ENCODE assay signal across 29 cellular contexts in genomic region chr13:42484396-42484795, GRCh38.
DNase-seq lines count a peak whose midpoint lies in the region; ATAC-seq and TF ChIP-seq lines count a peak whose summit lies in the region.
"Had no signal": no experiment of that assay in that cellular context is flagged by ENCODE, and none has a peak within 500 bp of the region (broad histone marks: within the 10 kb centered on the region; RNA-seq: fewer than 3 reads in every experiment).

No MANE protein-coding gene starts in this region.

- H4K8ac ChIP-seq in IMR-90 (ENCODE audit: low read depth in 2 of 2, low read length in 2 of 2): no peak overlapping the region

- no peak overlapping the region for H2BK5ac ChIP-seq in IMR-90 (ENCODE audit: low read depth, low read length, poor library complexity, severe bottlenecking)

- no peak overlapping the region for H2BK20ac ChIP-seq in IMR-90 (ENCODE audit: low read depth, low read length)

- no peaks in the 10 kb centered on the region; the same call in 1 of the 2 replicates for H3K4me1 ChIP-seq in IMR-90 (ENCODE audit: control insufficient read depth, insufficient read depth, low read length)
- H3K4me1 ChIP-seq: gastrocnemius medialis, parathyroid adenoma, vagina had no signal

- no peaks in the 10 kb centered on the region; the same call in 1 of the 2 replicates for H3K9me1 ChIP-seq in IMR-90 (ENCODE audit: insufficient read depth, low read length)

- no peak for TF ChIP-seq CTCF in IMR-90 (conservative IDR thresholded peaks at IDR 0.05; ENCODE audit: low read depth, low read length)

- H3K79me1 ChIP-seq in IMR-90 (ENCODE audit: low read depth in 1 of 2, low read length in 2 of 2): no peaks in the 10 kb centered on the region

- no peak overlapping the region for H3K4ac ChIP-seq in IMR-90 (ENCODE audit: low read depth, low read length)

- H3K56ac ChIP-seq in IMR-90 (ENCODE audit: extremely low read depth, insufficient read depth, low read length): no peak overlapping the region

- in situ Hi-C loops in IMR-90 (cut with MboI; ENCODE audit: low sequenced_read_pairs): no loop called here

- dilution Hi-C loops in IMR-90 (cut with HindIII; ENCODE audit: low sequenced_read_pairs, unreplicated experiment): no loop called here

- no peak overlapping the region for H3K9ac ChIP-seq in IMR-90 (ENCODE audit: low read depth, low read length)
- H3K9ac ChIP-seq: parathyroid adenoma had no signal

- H3K4me3 ChIP-seq in IMR-90 (ENCODE audit: insufficient read depth, low read depth, low read length): no peak overlapping the region
- H3K4me3 ChIP-seq: dorsolateral prefrontal cortex, gastrocnemius medialis, thoracic aorta, vagina had no signal

- no peak overlapping the region for H3K27ac ChIP-seq in IMR-90 (ENCODE audit: insufficient read depth, low read length)
- H3K27ac ChIP-seq: C4-2B, dorsolateral prefrontal cortex, gastrocnemius medialis, parathyroid adenoma, thoracic aorta, vagina, WERI-Rb-1 had no signal

- H3K4me2 ChIP-seq in IMR-90 (ENCODE audit: low read depth, low read length): no peak overlapping the region

- no peaks in the 10 kb centered on the region for H3K36me3 ChIP-seq in IMR-90 (ENCODE audit: control insufficient read depth, insufficient read depth, low read length)
- H3K36me3 ChIP-seq: gastrocnemius medialis, thoracic aorta, vagina, WERI-Rb-1 had no signal

- no TSS peak for BruUV-seq in IMR-90 (replicated peaks; lab: Mats Ljungman, UMichigan)

- TF ChIP-seq RAD21 in IMR-90 (IDR thresholded peaks at IDR 0.05; ENCODE audit: low read length): no peak

- ATAC-seq in IMR-90 (ENCODE audit: low read depth) (no peak), esophagus mucosa (peak; percentile 10), HG02678 (IDR thresholded peaks at IDR 0.05; ENCODE audit: unreplicated experiment) (no peak)
- ATAC-seq: gastrocnemius medialis; right cardiac atrium; stimulated activated naive CD8-positive, alpha-beta T cell treated with anti-CD3 and anti-CD28 coated beads, Interleukin-15, Interleukin-2, amounts not matched to agents 100 U/mL and 50 U/mL, for 24 hours had no signal

- H2BK120ac ChIP-seq in IMR-90 (ENCODE audit: low read depth, low read length): no peak overlapping the region

- H3K23ac ChIP-seq in IMR-90 (ENCODE audit: low read depth, low read length): no peak overlapping the region

- H4K20me1 ChIP-seq in IMR-90 (ENCODE audit: insufficient read depth, low read length): no peaks in the 10 kb centered on the region

- no peak overlapping the region for H3K14ac ChIP-seq in IMR-90 (replicated peaks; ENCODE audit: low read depth, low read length)

- no peak overlapping the region for H2AK5ac ChIP-seq in IMR-90 (ENCODE audit: low read depth, low read length)

- H3K9me3 ChIP-seq in IMR-90 (ENCODE audit: control insufficient read depth, insufficient read depth, low read length): no peaks in the 10 kb centered on the region
- H3K9me3 ChIP-seq: gastrocnemius medialis, thoracic aorta, vagina had no signal

- DNase-seq in IMR-90 (no peak), RPMI7951 (ENCODE audit: low read depth) (peak; percentile 5), myocyte (ENCODE audit: low read depth) (peak; percentile 78), NCI-H128 (lab: John Stamatoyannopoulos, UW; ENCODE audit: unreplicated experiment) (no peak), cerebellar cortex (ENCODE audit: low spot score) (no peak)
- DNase-seq: activated CD4-positive, alpha-beta T cell treated with anti-CD3 and anti-CD28 coated beads, Interleukin-2, amount 10 ng/mL, durations not matched to agents 24 days and 14 days; activated naive CD4-positive, alpha-beta T cell treated with anti-CD3 and anti-CD28 coated beads for 36 hours; activated T-cell treated with anti-CD3 and anti-CD28 coated beads, Interleukin-2, amount 50 U/mL, for 48 hours; Calu3; central memory CD4-positive, alpha-beta T cell; dorsolateral prefrontal cortex; EL; gastrocnemius medialis; hypothalamus; MM.1S; NCI-H1436 treated with DMSO at 0.1 percent for 48 hours; NCI-H526; nephron progenitor cell; right cardiac atrium; RPMI8226; stimulated activated naive CD8-positive, alpha-beta T cell treated with anti-CD3 and anti-CD28 coated beads, Interleukin-15, Interleukin-2, amounts not matched to agents 100 U/mL and 50 U/mL, for 24 hours; T-helper 9 cell; WERI-Rb-1 had no signal

- intact Hi-C loops in IMR-90 (cut with micrococcal nuclease): no loop called here

- no peak for TF ChIP-seq POLR2A in IMR-90 (IDR thresholded peaks at IDR 0.05; ENCODE audit: low read depth, low read length)

- H3K27me3 ChIP-seq in IMR-90 (ENCODE audit: control insufficient read depth, insufficient read depth, low read length): peaks cover 22% of the 10 kb centered on the region
- H3K27me3 ChIP-seq: gastrocnemius medialis, vagina had no signal

- no peak overlapping the region for H3K18ac ChIP-seq in IMR-90 (ENCODE audit: low read depth, low read length)

- no peak overlapping the region for H2AFZ ChIP-seq in IMR-90 (replicated peaks; ENCODE audit: low read length, poor library complexity)
- H2AFZ ChIP-seq: parathyroid adenoma had no signal

- H4K5ac ChIP-seq in IMR-90 (ENCODE audit: low read depth, low read length): no peak overlapping the region

- CTCF ChIA-PET in IMR-90 (lab: Yijun Ruan, JAX): no interaction called here

- no peak overlapping the region for H4K91ac ChIP-seq in IMR-90 (ENCODE audit: insufficient read depth, low read depth, low read length)

- H2AK9ac ChIP-seq in IMR-90 (replicated peaks; ENCODE audit: low read depth, low read length, poor library complexity): peak overlapping the region; percentile 19

- POLR2A ChIA-PET in IMR-90 (lab: Charles Lee; ENCODE audit: unreplicated experiment): no interaction called here

- H2BK15ac ChIP-seq in IMR-90 (ENCODE audit: low read depth, low read length): no peak overlapping the region

TF ChIP-seq in IMR-90, 13 proteins besides CTCF, POLR2A, EP300 and RAD21:
- TF ChIP-seq RFX5 (IDR thresholded peaks at IDR 0.05; ENCODE audit: low read depth, low read length): no peak
- no peak for TF ChIP-seq USF2 (IDR thresholded peaks at IDR 0.05; ENCODE audit: low read depth, low read length)
- TF ChIP-seq SMC3 (IDR thresholded peaks at IDR 0.05; ENCODE audit: low read depth, low read length): no peak
- TF ChIP-seq ELK1 (IDR thresholded peaks at IDR 0.05; ENCODE audit: borderline replicate concordance, low read depth, low read length): no peak
- no peak for TF ChIP-seq RCOR1 (IDR thresholded peaks at IDR 0.05; ENCODE audit: insufficient replicate concordance, low read length)
- TF ChIP-seq MAFK (IDR thresholded peaks at IDR 0.05; ENCODE audit: low read depth, low read length): no peak
- no peak for TF ChIP-seq CHD1 (IDR thresholded peaks at IDR 0.05; ENCODE audit: low read depth, low read length)
- TF ChIP-seq FOS (IDR thresholded peaks at IDR 0.05; ENCODE audit: low read depth, low read length): no peak
- TF ChIP-seq CEBPB (IDR thresholded peaks at IDR 0.05; ENCODE audit: low read depth, low read length): no peak
- no peak for TF ChIP-seq NFE2L2 (IDR thresholded peaks at IDR 0.05; ENCODE audit: low read depth, low read length)
- no peak for TF ChIP-seq BHLHE40 (IDR thresholded peaks at IDR 0.05; ENCODE audit: low read depth, low read length)
- no peak for TF ChIP-seq MXI1 (IDR thresholded peaks at IDR 0.05; ENCODE audit: borderline replicate concordance, low read depth, low read length)
- no peak for TF ChIP-seq MAZ (IDR thresholded peaks at IDR 0.05; ENCODE audit: borderline replicate concordance, low read depth, low read length)

Comparison
In these comparisons a context has a peak if more than half of its experiments do, and no peak if none do; other contexts are left out.
1. DNase-seq: peak in RPMI7951 (single experiment) and myocyte (single experiment); none in IMR-90 (single experiment), NCI-H128 (single experiment) and cerebellar cortex (single experiment).